Comparison of ENCODE assay signal across 8 cellular contexts in the genomic region with DNA sequence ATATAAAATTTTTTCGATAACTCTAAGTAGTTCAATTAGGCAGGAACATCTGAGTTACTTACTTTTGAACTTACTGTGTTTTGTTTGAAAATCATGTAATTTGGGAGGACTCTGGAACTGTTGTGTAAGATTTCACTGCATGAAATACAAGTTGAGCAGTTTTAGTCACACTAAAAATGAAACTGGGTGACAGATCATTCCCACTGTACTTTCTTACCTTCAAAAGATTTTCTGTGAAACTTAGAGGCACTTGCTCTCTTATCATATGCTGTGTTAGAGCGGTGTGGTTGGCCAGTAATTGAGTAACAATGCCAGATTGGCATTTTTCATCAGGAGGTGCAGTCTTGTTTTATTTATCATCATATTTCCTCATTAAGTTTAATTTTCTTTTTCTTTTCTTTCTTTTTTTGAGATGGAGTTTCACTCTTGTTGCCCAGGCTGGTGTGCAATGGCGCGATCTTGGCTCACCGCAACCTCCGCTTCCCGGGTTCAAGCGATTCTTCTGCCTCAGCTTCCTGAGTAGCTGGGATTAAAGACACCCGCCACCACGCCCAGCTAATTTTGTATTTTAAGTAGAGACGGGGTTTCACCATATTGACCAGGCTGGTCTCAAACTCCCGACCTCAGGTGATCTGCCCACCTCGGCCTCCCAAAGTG.
DNase-seq lines count a peak whose midpoint lies in the region; ATAC-seq, FAIRE-seq and TF ChIP-seq lines count a peak whose summit lies in the region.
"Not testable (repeated sequence)": the region's sequence is repeated elsewhere in the genome, so short reads cannot be mapped to it uniquely, and the experiment has no call there.

No MANE protein-coding gene starts in this region.

- H3K9me3 Mint-ChIP-seq in activated T-helper 1 cell treated with anti-CD3 and anti-CD28 coated beads, Interleukin-12 subunit alpha, Interleukin-12 subunit beta, Interleukin-2, Interleukin-4 antibody, amounts not matched to agents 30 ng/mL and 10 ng/mL and 1 ng/mL, durations not matched to agents 14 hours and 24 hours and 36 hours: not testable (repeated sequence)

- intact Hi-C loops in activated T-helper 1 cell treated with anti-CD3 and anti-CD28 coated beads, Interleukin-12 subunit alpha, Interleukin-12 subunit beta, Interleukin-2, Interleukin-4 antibody, amounts not matched to agents 30 ng/mL and 10 ng/mL and 1 ng/mL, durations not matched to agents 14 hours and 24 hours and 36 hours (cut with micrococcal nuclease): loop anchor here (1.0 to 5.0 kb wide), 4 partner anchors 70 to 170 kb away; no protein-coding TSS in a partner anchor
- intact Hi-C loops in upper lobe of right lung (cut with DNase I): not testable (repeated sequence)

- H3K36me3 ChIP-seq in upper lobe of right lung: not testable (repeated sequence)

- H3K27me3 Mint-ChIP-seq in activated T-helper 1 cell treated with anti-CD3 and anti-CD28 coated beads, Interleukin-12 subunit alpha, Interleukin-12 subunit beta, Interleukin-2, Interleukin-4 antibody, amounts not matched to agents 30 ng/mL and 10 ng/mL and 1 ng/mL, durations not matched to agents 14 hours and 24 hours and 36 hours (ENCODE audit: insufficient read depth): not testable (repeated sequence)

- ATAC-seq in GM18519 (IDR thresholded peaks at IDR 0.05; ENCODE audit: low FRiP score, unreplicated experiment): peak; percentile 88
- peak; percentile 61 for ATAC-seq in HG02763 (IDR thresholded peaks at IDR 0.05; ENCODE audit: unreplicated experiment)
- peak; percentile 73 for ATAC-seq in HG03280 (IDR thresholded peaks at IDR 0.05; ENCODE audit: unreplicated experiment)
- not testable (repeated sequence) for ATAC-seq in upper lobe of right lung

- not testable (repeated sequence) for H3K27me3 ChIP-seq in upper lobe of right lung

- H3K9me3 ChIP-seq in upper lobe of right lung: not testable (repeated sequence)

- peak; percentile 75 for FAIRE-seq in islet of Langerhans (lab: Jason Lieb, UNC)

- DNase-seq in GM20000 (ENCODE audit: low spot score) (peak; percentile 24), OCI-M1 (lab: John Stamatoyannopoulos, UW) (peak; percentile 38)
- DNase-seq in activated T-helper 1 cell treated with anti-CD3 and anti-CD28 coated beads, Interleukin-12 subunit alpha, Interleukin-12 subunit beta, Interleukin-2, Interleukin-4 antibody, amounts not matched to agents 30 ng/mL and 10 ng/mL and 1 ng/mL, durations not matched to agents 14 hours and 24 hours and 36 hours (ENCODE audit: low spot score); upper lobe of right lung: not testable (repeated sequence)

- H3K27ac Mint-ChIP-seq in activated T-helper 1 cell treated with anti-CD3 and anti-CD28 coated beads, Interleukin-12 subunit alpha, Interleukin-12 subunit beta, Interleukin-2, Interleukin-4 antibody, amounts not matched to agents 30 ng/mL and 10 ng/mL and 1 ng/mL, durations not matched to agents 14 hours and 24 hours and 36 hours: peak overlapping the region; percentile 40

- not testable (repeated sequence) for H3K36me3 Mint-ChIP-seq in activated T-helper 1 cell treated with anti-CD3 and anti-CD28 coated beads, Interleukin-12 subunit alpha, Interleukin-12 subunit beta, Interleukin-2, Interleukin-4 antibody, amounts not matched to agents 30 ng/mL and 10 ng/mL and 1 ng/mL, durations not matched to agents 14 hours and 24 hours and 36 hours (ENCODE audit: low read depth)

- not testable (repeated sequence) for TF ChIP-seq CTCF in GM20000 (IDR thresholded peaks at IDR 0.05; ENCODE audit: extremely low read depth, missing control alignments); upper lobe of right lung (IDR thresholded peaks at IDR 0.05)

- not testable (repeated sequence) for H3K4me3 ChIP-seq in upper lobe of right lung

- H3K4me1 Mint-ChIP-seq in activated T-helper 1 cell treated with anti-CD3 and anti-CD28 coated beads, Interleukin-12 subunit alpha, Interleukin-12 subunit beta, Interleukin-2, Interleukin-4 antibody, amounts not matched to agents 30 ng/mL and 10 ng/mL and 1 ng/mL, durations not matched to agents 14 hours and 24 hours and 36 hours (ENCODE audit: low read depth): peaks cover 16% of the 10 kb centered on the region

- not testable (repeated sequence) for H3K4me1 ChIP-seq in upper lobe of right lung

- H3K4me3 Mint-ChIP-seq in activated T-helper 1 cell treated with anti-CD3 and anti-CD28 coated beads, Interleukin-12 subunit alpha, Interleukin-12 subunit beta, Interleukin-2, Interleukin-4 antibody, amounts not matched to agents 30 ng/mL and 10 ng/mL and 1 ng/mL, durations not matched to agents 14 hours and 24 hours and 36 hours: peak overlapping the region; percentile 39

- H3K27ac ChIP-seq in upper lobe of right lung: peak overlapping the region; percentile 2
